In the genomic region with DNA sequence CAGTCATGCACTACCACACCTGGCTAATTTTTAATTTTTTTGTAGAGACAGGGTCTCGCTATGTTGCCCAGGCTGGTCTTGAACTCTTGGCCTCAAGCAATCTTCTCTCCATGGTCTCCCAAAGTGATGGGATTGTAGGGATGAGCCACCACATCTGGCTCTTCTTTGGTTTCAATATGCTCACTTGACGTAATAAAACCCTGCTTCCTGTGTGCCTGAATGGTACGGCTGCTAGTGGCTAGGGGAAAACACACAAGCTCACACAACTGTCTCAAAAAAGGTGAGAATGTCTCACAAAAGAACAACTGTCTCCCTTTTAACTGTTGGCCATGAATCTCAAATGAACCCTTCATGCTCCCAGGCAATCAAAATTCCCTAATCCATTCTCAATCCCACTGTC, we compare ENCODE assay signal across 21 cellular contexts. TPM values are rescaled to one million over a fixed set of nuclear protein-coding genes. Genes with fewer than 3 reads are reported as not detected.
"Had no signal": no experiment of that assay in that cellular context is flagged by ENCODE, and none has a peak within 500 bp of the region (broad histone marks: within the 10 kb centered on the region; RNA-seq: fewer than 3 reads in every experiment).

No MANE protein-coding gene starts in this region.

- H3K4me3 ChIP-seq: ascending aorta, left lung, transverse colon had no signal

- H3K9me3 Mint-ChIP-seq: activated naive CD4-positive, alpha-beta T cell treated with anti-CD3 and anti-CD28 coated beads for 36 hours; activated naive CD8-positive, alpha-beta T cell treated with anti-CD3 and anti-CD28 coated beads, Interleukin-2, amount 50 U/mL, for 24 hours; activated T-helper 2 cell treated with anti-CD3 and anti-CD28 coated beads, Interferon-gamma antibody, Interleukin-2, Interleukin-4, amounts not matched to agents 10 μg/mL and 5 μg/mL and 100 μg/mL, durations not matched to agents 14 hours and 24 hours and 36 hours; nephron had no signal

- H3K4me1 Mint-ChIP-seq: activated naive CD8-positive, alpha-beta T cell treated with anti-CD3 and anti-CD28 coated beads, Interleukin-2, amount 50 U/mL, for 24 hours; nephron had no signal

- H3K4me3 Mint-ChIP-seq: activated naive CD4-positive, alpha-beta T cell treated with anti-CD3 and anti-CD28 coated beads for 36 hours; activated naive CD8-positive, alpha-beta T cell treated with anti-CD3 and anti-CD28 coated beads, Interleukin-2, amount 50 U/mL, for 24 hours; nephron had no signal

- H3K36me3 ChIP-seq: transverse colon had no signal

- ATAC-seq: activated naive CD8-positive, alpha-beta T cell treated with anti-CD3 and anti-CD28 coated beads, Interleukin-2, amount 50 U/mL, for 24 hours; left lung had no signal

- DNase-seq: activated CD4-positive, alpha-beta T cell treated with anti-CD3 and anti-CD28 coated beads, Interleukin-2, amount 50 U/mL, for 4 hours; activated CD4-positive, CD25-positive, alpha-beta regulatory T cell treated with anti-CD3 and anti-CD28 coated beads, Interleukin-2, amount 50 U/mL, for 72 hours; activated naive CD4-positive, alpha-beta T cell treated with anti-CD3 and anti-CD28 coated beads for 36 hours; activated naive CD8-positive, alpha-beta T cell treated with anti-CD3 and anti-CD28 coated beads, Interleukin-2, amount 50 U/mL, for 24 hours; dermis blood vessel endothelial cell; hippocampal formation; kidney; left lung; nucleus accumbens; posterior cingulate gyrus; stimulated activated CD4-positive, alpha-beta T cell treated with anti-CD3 and anti-CD28 coated beads, Interleukin-15, amount 100 ng/mL, for 24 hours; stimulated activated CD4-positive, alpha-beta T cell treated with anti-CD3 and anti-CD28 coated beads, Interleukin-4, amount 100 ng/mL, for 24 hours; stimulated activated naive CD4-positive, alpha-beta T cell treated with Interleukin-2 at 50 U/mL for 16 hours; transverse colon had no signal

- H3K9me3 ChIP-seq: ascending aorta, left lung, transverse colon had no signal

- H3K27me3 ChIP-seq: ascending aorta, left lung, transverse colon had no signal

- H3K27ac ChIP-seq: ascending aorta, left lung, transverse colon had no signal

- H3K27ac Mint-ChIP-seq: activated naive CD4-positive, alpha-beta T cell treated with anti-CD3 and anti-CD28 coated beads for 36 hours; activated naive CD8-positive, alpha-beta T cell treated with anti-CD3 and anti-CD28 coated beads, Interleukin-2, amount 50 U/mL, for 24 hours; activated T-helper 2 cell treated with anti-CD3 and anti-CD28 coated beads, Interferon-gamma antibody, Interleukin-2, Interleukin-4, amounts not matched to agents 10 μg/mL and 5 μg/mL and 100 μg/mL, durations not matched to agents 14 hours and 24 hours and 36 hours; nephron had no signal

RNA-seq across cellular contexts. Expression of a gene that starts 53.2 kb away (rescaled TPM):
- total RNA-seq: activated T-helper 2 cell treated with anti-CD3 and anti-CD28 coated beads, Interferon-gamma antibody, Interleukin-2, Interleukin-4, amounts not matched to agents 10 μg/mL and 5 μg/mL and 100 μg/mL, durations not matched to agents 14 hours and 24 hours and 36 hours; bronchial epithelial cell; chondrocyte; dermis blood vessel endothelial cell; epithelial cell of proximal tubule; skeletal muscle tissue had no signal
